ENCODE assay signal across 1 cellular context in genomic region chr9:89923961-89924504, GRCh38.
TF ChIP-seq lines count a peak whose summit lies in the region.

No MANE protein-coding gene starts in this region.

TF ChIP-seq in HepG2, 621 proteins besides CTCF, POLR2A, EP300 and RAD21 (continued from another document and continues in another):
- TF ChIP-seq REST (IDR thresholded peaks at IDR 0.05; ENCODE audit: borderline replicate concordance in 1 of 2, low read depth in 1 of 2, low read length in 2 of 2): no peak
- no peak for TF ChIP-seq PRDM10 (CRISPR knock-in tag; IDR thresholded peaks at IDR 0.05; ENCODE audit: low read depth)
- no peak for TF ChIP-seq MAFG (CRISPR knock-in tag; IDR thresholded peaks at IDR 0.05)
- no peak for TF ChIP-seq DDIT3 (CRISPR knock-in tag; IDR thresholded peaks at IDR 0.05)
- no peak for TF ChIP-seq YEATS2 (CRISPR knock-in tag; IDR thresholded peaks at IDR 0.05; ENCODE audit: borderline replicate concordance)
- no peak for TF ChIP-seq ZBTB20 (CRISPR knock-in tag; IDR thresholded peaks at IDR 0.05; ENCODE audit: borderline replicate concordance, low read depth)
- no peak for TF ChIP-seq MNT (IDR thresholded peaks at IDR 0.05)
- no peak for TF ChIP-seq MLLT10 (CRISPR knock-in tag; IDR thresholded peaks at IDR 0.05)
- no peak for TF ChIP-seq REL (CRISPR knock-in tag; conservative IDR thresholded peaks at IDR 0.05)
- TF ChIP-seq TFAP4 (IDR thresholded peaks at IDR 0.05; ENCODE audit: borderline replicate concordance, low read depth): peak; percentile 72
- TF ChIP-seq ZNF513 (CRISPR knock-in tag; conservative IDR thresholded peaks at IDR 0.05): no peak
- no peak for TF ChIP-seq MED13 (CRISPR knock-in tag; IDR thresholded peaks at IDR 0.05)
- TF ChIP-seq NR0B2 (CRISPR knock-in tag; IDR thresholded peaks at IDR 0.05): no peak
- TF ChIP-seq ZNF710 (CRISPR knock-in tag; IDR thresholded peaks at IDR 0.05; ENCODE audit: borderline replicate concordance): 0 out of 2 replicates have a peak, but pooled peaks have one; percentile 20
- no peak for TF ChIP-seq CBX2 (IDR thresholded peaks at IDR 0.05; ENCODE audit: low read depth, low read length)
- no peak for TF ChIP-seq CBX2 (CRISPR knock-in tag; IDR thresholded peaks at IDR 0.05; ENCODE audit: low read depth)
- TF ChIP-seq ZSCAN22 (CRISPR knock-in tag; IDR thresholded peaks at IDR 0.05): no peak
- no peak for TF ChIP-seq MBD4 (IDR thresholded peaks at IDR 0.05; ENCODE audit: borderline replicate concordance, low read length)
- TF ChIP-seq ZBTB26 (CRISPR knock-in tag; IDR thresholded peaks at IDR 0.05; ENCODE audit: borderline replicate concordance): no peak
- TF ChIP-seq BRCA1 (CRISPR knock-in tag; IDR thresholded peaks at IDR 0.05): no peak
- TF ChIP-seq NR2F6 (IDR thresholded peaks at IDR 0.05): peak; percentile 93
- peak; percentile 95 for TF ChIP-seq NR2F6 (CRISPR knock-in tag; IDR thresholded peaks at IDR 0.05)
- no peak for TF ChIP-seq SUZ12 (IDR thresholded peaks at IDR 0.05; ENCODE audit: low read depth, low read length)
- no peak for TF ChIP-seq SRF (IDR thresholded peaks at IDR 0.05; ENCODE audit: low read depth, low read length)
- no peak for TF ChIP-seq CBX5 (CRISPR knock-in tag; IDR thresholded peaks at IDR 0.05; ENCODE audit: borderline replicate concordance)
- no peak for TF ChIP-seq ZNF30 (CRISPR knock-in tag; IDR thresholded peaks at IDR 0.05)
- no peak for TF ChIP-seq SYNCRIP (IDR thresholded peaks at IDR 0.05; ENCODE audit: insufficient read depth, low read depth, low read length)
- peak; percentile 86 for TF ChIP-seq TCF7 (IDR thresholded peaks at IDR 0.05; ENCODE audit: low read depth)
- no peak for TF ChIP-seq ZNF709 (CRISPR knock-in tag; IDR thresholded peaks at IDR 0.05)
- no peak for TF ChIP-seq ZNF556 (CRISPR knock-in tag; IDR thresholded peaks at IDR 0.05; ENCODE audit: borderline replicate concordance)
- peak; percentile 75; the same call in 1 of the 2 replicates for TF ChIP-seq HMG20A (CRISPR knock-in tag; IDR thresholded peaks at IDR 0.05; ENCODE audit: borderline replicate concordance)
- no peak for TF ChIP-seq JARID2 (CRISPR knock-in tag; IDR thresholded peaks at IDR 0.05; ENCODE audit: insufficient replicate concordance)
- peak; percentile 66 for TF ChIP-seq HNF4A (CRISPR knock-in tag; IDR thresholded peaks at IDR 0.05)
- no peak for TF ChIP-seq ZFP36L2 (CRISPR knock-in tag; IDR thresholded peaks at IDR 0.05)
- TF ChIP-seq ARHGAP35 (CRISPR knock-in tag; IDR thresholded peaks at IDR 0.05; ENCODE audit: borderline replicate concordance): no peak
- TF ChIP-seq SNRNP70 (IDR thresholded peaks at IDR 0.05; ENCODE audit: low read depth, low read length): no peak
- no peak for TF ChIP-seq ZNF800 (CRISPR knock-in tag; IDR thresholded peaks at IDR 0.05)
- no peak for TF ChIP-seq ZNF639 (CRISPR knock-in tag; conservative IDR thresholded peaks at IDR 0.05)
- no peak for TF ChIP-seq ZC3H4 (CRISPR knock-in tag; IDR thresholded peaks at IDR 0.05; ENCODE audit: borderline replicate concordance)
